In the genomic region with DNA sequence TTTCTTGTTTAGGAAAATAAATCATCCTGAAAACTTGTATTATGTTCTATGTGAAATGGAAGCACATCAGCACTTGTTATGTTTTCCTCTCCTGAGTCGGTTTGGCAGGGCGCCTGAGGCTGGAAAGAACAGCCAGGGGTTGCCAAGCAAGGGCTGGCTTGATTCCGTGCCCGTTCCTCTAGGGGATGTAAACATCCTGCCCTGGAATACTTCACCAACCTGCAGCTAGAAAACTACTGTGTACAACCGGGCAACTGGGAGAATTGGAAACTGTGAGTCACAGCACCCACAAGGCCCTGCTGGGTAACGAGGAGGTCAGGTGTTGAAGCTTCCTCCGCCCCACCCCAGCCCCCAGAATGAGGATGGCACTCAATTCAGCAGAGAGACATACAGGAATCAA, we compare ENCODE assay signal across 10 cellular contexts.
DNase-seq lines count a peak whose midpoint lies in the region; ATAC-seq and TF ChIP-seq lines count a peak whose summit lies in the region.
"Had no signal": no experiment of that assay in that cellular context is flagged by ENCODE, and none has a peak within 500 bp of the region (broad histone marks: within the 10 kb centered on the region; RNA-seq: fewer than 3 reads in every experiment).

No MANE protein-coding gene starts in this region.

- peak; percentile 15 for DNase-seq in activated CD4-positive, alpha-beta memory T cell treated with anti-CD3 and anti-CD28 coated beads for 36 hours
- no peak for DNase-seq in activated CD4-positive, alpha-beta memory T cell treated with anti-CD3 and anti-CD28 coated beads, Interleukin-2, amount 10 ng/mL, durations not matched to agents 7 days and 5 days
- DNase-seq in kidney tubule cell (ENCODE audit: low spot score) (peak; percentile 62), upper lobe of left lung (peak in 1 of 2 donors; percentile 90), globus pallidus (ENCODE audit: low spot score) (no peak)
- DNase-seq in activated CD4-positive, alpha-beta T cell treated with anti-CD3 and anti-CD28 coated beads, Interleukin-2, amount 50 U/mL, for 4 hours = no peak
- DNase-seq: kidney glomerular epithelial cell had no signal

- peak in 3 of 4 donors; percentile 11 to 92 (median 16) for TF ChIP-seq EP300 in upper lobe of left lung (IDR thresholded peaks at IDR 0.05)

- no peak overlapping the region for H3K4me3 Mint-ChIP-seq in activated CD4-positive, alpha-beta memory T cell treated with anti-CD3 and anti-CD28 coated beads for 36 hours
- H3K4me3 Mint-ChIP-seq in activated CD4-positive, alpha-beta memory T cell treated with anti-CD3 and anti-CD28 coated beads, Interleukin-2, amount 10 ng/mL, durations not matched to agents 7 days and 5 days = no peak overlapping the region
- peak overlapping the region in 3 of 5 experiments; percentile 8 to 44 (median 35) for H3K4me3 Mint-ChIP-seq in brain

- TF ChIP-seq CTCF in brain (conservative IDR thresholded peaks at IDR 0.05) = no peak
- no peak for TF ChIP-seq CTCF in upper lobe of left lung (IDR thresholded peaks at IDR 0.05)

- POLR2A ChIA-PET in activated CD4-positive, alpha-beta memory T cell treated with anti-CD3 and anti-CD28 coated beads for 36 hours (lab: Charles Lee) = no interaction called here
- POLR2A ChIA-PET in activated CD4-positive, alpha-beta memory T cell treated with anti-CD3 and anti-CD28 coated beads, Interleukin-2, amount 10 ng/mL, durations not matched to agents 7 days and 5 days (lab: Charles Lee) = no interaction called here

- H3K27ac Mint-ChIP-seq in activated CD4-positive, alpha-beta memory T cell treated with anti-CD3 and anti-CD28 coated beads for 36 hours = no peak overlapping the region
- no peak overlapping the region for H3K27ac Mint-ChIP-seq in activated CD4-positive, alpha-beta memory T cell treated with anti-CD3 and anti-CD28 coated beads, Interleukin-2, amount 10 ng/mL, durations not matched to agents 7 days and 5 days
- H3K27ac Mint-ChIP-seq in brain = peak overlapping the region in 3 of 5 experiments; percentile 4 to 80 (median 45)
- H3K27ac Mint-ChIP-seq: activated naive CD4-positive, alpha-beta T cell treated with anti-CD3 and anti-CD28 coated beads, Interleukin-2, amount 50 U/mL, for 72 hours had no signal

- no peaks in the 10 kb centered on the region for H3K27me3 Mint-ChIP-seq in activated CD4-positive, alpha-beta memory T cell treated with anti-CD3 and anti-CD28 coated beads for 36 hours
- H3K27me3 Mint-ChIP-seq in activated CD4-positive, alpha-beta memory T cell treated with anti-CD3 and anti-CD28 coated beads, Interleukin-2, amount 10 ng/mL, durations not matched to agents 7 days and 5 days = no peaks in the 10 kb centered on the region
- no peaks in the 10 kb centered on the region for H3K27me3 Mint-ChIP-seq in brain

- no peaks in the 10 kb centered on the region for H3K9me3 ChIP-seq in upper lobe of left lung

- H3K4me3 ChIP-seq in upper lobe of left lung = no peak overlapping the region

- peak overlapping the region; percentile 25 to 76 (median 60) for H3K27ac ChIP-seq in upper lobe of left lung

- H3K36me3 ChIP-seq in upper lobe of left lung = no peaks in the 10 kb centered on the region

- CTCF ChIA-PET in activated CD4-positive, alpha-beta memory T cell treated with anti-CD3 and anti-CD28 coated beads for 36 hours (lab: Charles Lee) = no interaction called here
- CTCF ChIA-PET in activated CD4-positive, alpha-beta memory T cell treated with anti-CD3 and anti-CD28 coated beads, Interleukin-2, amount 10 ng/mL, durations not matched to agents 7 days and 5 days (lab: Charles Lee) = no interaction called here

- ATAC-seq in upper lobe of left lung (ENCODE audit: low FRiP score in 2 of 2) (peak; percentile 46 to 88), HG03571 (IDR thresholded peaks at IDR 0.05; ENCODE audit: unreplicated experiment) (no peak)
- ATAC-seq: activated naive CD4-positive, alpha-beta T cell treated with anti-CD3 and anti-CD28 coated beads, Interleukin-2, amount 50 U/mL, for 72 hours had no signal

- intact Hi-C loops in activated CD4-positive, alpha-beta memory T cell treated with anti-CD3 and anti-CD28 coated beads for 36 hours (cut with micrococcal nuclease) = loop anchor here (10.0 kb wide), 1 partner anchor 1593 kb away; no protein-coding TSS in a partner anchor

- WGBS in upper lobe of left lung, 2 donors = 32 to 46% methylated on average over 7 of the region's 7 CpGs

- no peaks in the 10 kb centered on the region for H3K27me3 ChIP-seq in upper lobe of left lung

- peaks cover 9% of the 10 kb centered on the region for H3K4me1 Mint-ChIP-seq in activated CD4-positive, alpha-beta memory T cell treated with anti-CD3 and anti-CD28 coated beads for 36 hours (ENCODE audit: low read depth)
- peaks cover 3% of the 10 kb centered on the region for H3K4me1 Mint-ChIP-seq in activated CD4-positive, alpha-beta memory T cell treated with anti-CD3 and anti-CD28 coated beads, Interleukin-2, amount 10 ng/mL, durations not matched to agents 7 days and 5 days
- H3K4me1 Mint-ChIP-seq in brain = peaks cover 38% of the 10 kb centered on the region

- H3K36me3 Mint-ChIP-seq in activated CD4-positive, alpha-beta memory T cell treated with anti-CD3 and anti-CD28 coated beads for 36 hours = no peaks in the 10 kb centered on the region
- H3K36me3 Mint-ChIP-seq in activated CD4-positive, alpha-beta memory T cell treated with anti-CD3 and anti-CD28 coated beads, Interleukin-2, amount 10 ng/mL, durations not matched to agents 7 days and 5 days (ENCODE audit: low read depth) = no peaks in the 10 kb centered on the region
- H3K36me3 Mint-ChIP-seq in brain = no peaks in the 10 kb centered on the region
- H3K36me3 Mint-ChIP-seq: activated naive CD4-positive, alpha-beta T cell treated with anti-CD3 and anti-CD28 coated beads, Interleukin-2, amount 50 U/mL, for 72 hours had no signal

- peaks cover 7 to 12% (median 11%) of the 10 kb centered on the region in 4 donors for H3K4me1 ChIP-seq in upper lobe of left lung

- H3K9me3 Mint-ChIP-seq in activated CD4-positive, alpha-beta memory T cell treated with anti-CD3 and anti-CD28 coated beads for 36 hours = no peaks in the 10 kb centered on the region
- H3K9me3 Mint-ChIP-seq in activated CD4-positive, alpha-beta memory T cell treated with anti-CD3 and anti-CD28 coated beads, Interleukin-2, amount 10 ng/mL, durations not matched to agents 7 days and 5 days = no peaks in the 10 kb centered on the region
- H3K9me3 Mint-ChIP-seq in brain = no peaks in the 10 kb centered on the region
- H3K9me3 Mint-ChIP-seq: activated naive CD4-positive, alpha-beta T cell treated with anti-CD3 and anti-CD28 coated beads, Interleukin-2, amount 50 U/mL, for 72 hours had no signal

- no peak for TF ChIP-seq POLR2A in upper lobe of left lung (IDR thresholded peaks at IDR 0.05)

Comparison
In these comparisons a context has a peak if more than half of its experiments do, and no peak if none do; other contexts are left out.
1. DNase-seq: peak in activated CD4-positive, alpha-beta memory T cell treated with anti-CD3 and anti-CD28 coated beads for 36 hours (single experiment) and kidney tubule cell (single experiment); none in activated CD4-positive, alpha-beta memory T cell treated with anti-CD3 and anti-CD28 coated beads, Interleukin-2, amount 10 ng/mL, durations not matched to agents 7 days and 5 days (single experiment), globus pallidus (single experiment) and activated CD4-positive, alpha-beta T cell treated with anti-CD3 and anti-CD28 coated beads, Interleukin-2, amount 50 U/mL, for 4 hours (0 of 2).
2. H3K27ac Mint-ChIP-seq: peak in brain (3 of 5); none in activated CD4-positive, alpha-beta memory T cell treated with anti-CD3 and anti-CD28 coated beads for 36 hours (single experiment) and activated CD4-positive, alpha-beta memory T cell treated with anti-CD3 and anti-CD28 coated beads, Interleukin-2, amount 10 ng/mL, durations not matched to agents 7 days and 5 days (single experiment).
3. H3K4me3 Mint-ChIP-seq: peak in brain (3 of 5); none in activated CD4-positive, alpha-beta memory T cell treated with anti-CD3 and anti-CD28 coated beads for 36 hours (single experiment) and activated CD4-positive, alpha-beta memory T cell treated with anti-CD3 and anti-CD28 coated beads, Interleukin-2, amount 10 ng/mL, durations not matched to agents 7 days and 5 days (single experiment).